20 cellular contexts compared by ENCODE assay signal in the genomic region with DNA sequence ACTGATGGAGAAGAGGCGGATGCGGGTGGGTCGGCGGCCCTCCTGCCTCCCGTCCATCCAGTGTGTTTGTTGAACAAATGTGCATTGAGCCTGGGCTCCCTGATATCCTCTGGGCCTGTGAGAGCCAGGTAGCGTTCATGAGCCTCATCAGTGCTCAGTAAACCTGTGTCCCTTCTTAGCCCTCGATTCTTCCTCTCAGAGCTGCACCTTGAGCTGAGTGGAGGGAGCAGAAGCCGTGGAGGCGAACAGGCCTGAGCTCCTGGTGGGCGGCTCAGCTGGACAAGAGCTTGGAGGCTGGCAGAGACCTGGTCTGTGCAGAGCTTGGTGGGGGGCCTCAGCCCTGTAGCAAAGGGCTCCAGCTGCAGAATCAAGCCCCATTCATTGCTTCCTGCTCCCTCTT.
DNase-seq lines count a peak whose midpoint lies in the region; TF ChIP-seq lines count a peak whose summit lies in the region.
"Had no signal": no experiment of that assay in that cellular context is flagged by ENCODE, and none has a peak within 500 bp of the region (broad histone marks: within the 10 kb centered on the region; RNA-seq: fewer than 3 reads in every experiment).

No MANE protein-coding gene starts in this region.

- no peak for DNase-seq in H9
- DNase-seq in chondrocyte (ENCODE audit: low spot score), result peak; percentile 70
- DNase-seq in neural progenitor cell (ENCODE audit: low spot score), result no peak
- no peak for DNase-seq in SHP77 treated with DMSO at 0.1 percent for 48 hours (lab: John Stamatoyannopoulos, UW)
- no peak for DNase-seq in activated T-cell treated with anti-CD3 and anti-CD28 coated beads for 4 hours
- no peak for DNase-seq in epidermal melanocyte (ENCODE audit: insufficient read length, low spot score)
- no peak for DNase-seq in NCI-H524 (lab: John Stamatoyannopoulos, UW)
- DNase-seq: 8988T; ACHN; AML-193; Caco-2; Calu3; CD4-positive, alpha-beta T cell; CD8-positive, alpha-beta T cell; DMS79 treated with DMSO at 0.1 percent for 48 hours; GF-D8 had no signal

- H2AFZ ChIP-seq in H9 (ENCODE audit: low read length), result no peak overlapping the region
- no peak overlapping the region for H2AFZ ChIP-seq in neural progenitor cell (replicated peaks)

- no peak overlapping the region for H3K4ac ChIP-seq in H9 (ENCODE audit: low read depth, low read length)

- H2BK15ac ChIP-seq in H9 (ENCODE audit: low read depth, low read length), result no peak overlapping the region

- H3K9ac ChIP-seq in H9 (ENCODE audit: extremely low read depth, insufficient read length, low read length) (no peak overlapping the region), neural progenitor cell (no peak overlapping the region)
- H3K9ac ChIP-seq: BLaER1 treated with 17β-estradiol and CSF1 and Interleukin-3, amounts not matched to agents 10 nM and 100 nM had no signal

- H4K20me1 ChIP-seq in H9 (ENCODE audit: control insufficient read depth, insufficient read depth, insufficient read length) (no peaks in the 10 kb centered on the region), neural progenitor cell (ENCODE audit: low read depth) (no peaks in the 10 kb centered on the region)

- peak overlapping the region in 1 of 3 experiments; percentile 27; a peak in 1 of 7 replicates for H3K27ac Mint-ChIP-seq in H9
- H3K27ac Mint-ChIP-seq in chondrocyte (ENCODE audit: unreplicated experiment), result no peak overlapping the region
- H3K27ac Mint-ChIP-seq in neural progenitor cell, result peak overlapping the region; percentile 42
- H3K27ac Mint-ChIP-seq: B cell; CD4-positive, alpha-beta T cell; CD8-positive, alpha-beta T cell had no signal

- H3K79me2 ChIP-seq in H9 (ENCODE audit: insufficient read depth, low read length), result no peaks in the 10 kb centered on the region
- H3K79me2 ChIP-seq in neural progenitor cell (ENCODE audit: low read depth), result no peaks in the 10 kb centered on the region

- H3K27ac ChIP-seq in H9 (ENCODE audit: insufficient read length, low read depth, low read length) (no peak overlapping the region), HEK293 (ENCODE audit: extremely low read depth, low read depth, low read length) (no peak overlapping the region), neural progenitor cell (no peak overlapping the region)
- H3K27ac ChIP-seq: BLaER1 treated with 17β-estradiol and CSF1 and Interleukin-3, amounts not matched to agents 10 nM and 100 nM; C4-2B had no signal

- H3K4me1 ChIP-seq in H9 (ENCODE audit: insufficient read depth, low read length), result no peaks in the 10 kb centered on the region
- no peaks in the 10 kb centered on the region for H3K4me1 ChIP-seq in HEK293 (ENCODE audit: control insufficient read depth, insufficient read depth, low read length)
- H3K4me1 ChIP-seq in neural progenitor cell, result peaks cover 54% of the 10 kb centered on the region
- H3K4me1 ChIP-seq: Caco-2 had no signal

- H2BK20ac ChIP-seq in H9 (ENCODE audit: low read depth, low read length, poor library complexity, severe bottlenecking), result no peak overlapping the region

- H4K8ac ChIP-seq in H9 (replicated peaks; ENCODE audit: insufficient read length, low read depth, low read length), result no peak overlapping the region

- H3K4me1 Mint-ChIP-seq in H9 (peaks cover 8 to 19% of the 10 kb centered on the region in 2 experiments), chondrocyte (ENCODE audit: low read depth) (no peaks in the 10 kb centered on the region), neural progenitor cell (peaks cover 70% of the 10 kb centered on the region)
- H3K4me1 Mint-ChIP-seq: B cell had no signal

- no peak overlapping the region for H3K4me3 Mint-ChIP-seq in H9
- no peak overlapping the region for H3K4me3 Mint-ChIP-seq in chondrocyte (ENCODE audit: unreplicated experiment)
- no peak overlapping the region for H3K4me3 Mint-ChIP-seq in neural progenitor cell
- H3K4me3 Mint-ChIP-seq: B cell; CD4-positive, alpha-beta T cell; CD8-positive, alpha-beta T cell had no signal

- POLR2A ChIA-PET in HEK293 (lab: Yijun Ruan, JAX), result no interaction called here

- no peak overlapping the region for H3K4me3 ChIP-seq in HEK293 (ENCODE audit: low read depth, low read length)
- H3K4me3 ChIP-seq in neural progenitor cell, result no peak overlapping the region
- H3K4me3 ChIP-seq: BLaER1 treated with 17β-estradiol and CSF1 and Interleukin-3, amounts not matched to agents 10 nM and 100 nM had no signal

- peaks cover 5% of the 10 kb centered on the region for H3K27me3 Mint-ChIP-seq in H9 (ENCODE audit: low read depth)
- peaks cover 62% of the 10 kb centered on the region for H3K27me3 Mint-ChIP-seq in chondrocyte (ENCODE audit: low read depth)
- H3K27me3 Mint-ChIP-seq in neural progenitor cell (ENCODE audit: insufficient read depth, low read depth), result peaks cover 10% of the 10 kb centered on the region

- H4K91ac ChIP-seq in H9 (ENCODE audit: insufficient read length, low read depth, low read length), result no peak overlapping the region

- H2BK12ac ChIP-seq in H9 (ENCODE audit: insufficient read length, low read depth, low read length), result no peak overlapping the region

- CTCF ChIA-PET in HEK293 (lab: Yijun Ruan, JAX), result no interaction called here

- H3K79me1 ChIP-seq in H9 (ENCODE audit: insufficient read depth, low read depth, low read length, poor library complexity, severe bottlenecking), result no peaks in the 10 kb centered on the region

- no peak overlapping the region for H3K23ac ChIP-seq in H9 (ENCODE audit: insufficient read length, low read depth, low read length)

- H3K9me3 ChIP-seq in H9 (ENCODE audit: control insufficient read depth, low read depth, low read length) (no peaks in the 10 kb centered on the region), HEK293 (ENCODE audit: control insufficient read depth, insufficient read depth, low read depth, low read length) (no peaks in the 10 kb centered on the region), neural progenitor cell (ENCODE audit: low read depth) (no peaks in the 10 kb centered on the region)
- H3K9me3 ChIP-seq: BLaER1 treated with 17β-estradiol and CSF1 and Interleukin-3, amounts not matched to agents 10 nM and 100 nM; Caco-2 had no signal

- no peaks in the 10 kb centered on the region for H3K27me3 ChIP-seq in H9 (ENCODE audit: insufficient read depth, low read length)
- H3K27me3 ChIP-seq in neural progenitor cell, result no peaks in the 10 kb centered on the region

- H2BK120ac ChIP-seq in H9 (ENCODE audit: low read depth, low read length, poor library complexity, severe bottlenecking), result no peak overlapping the region

- H3K36me3 ChIP-seq in HEK293 (ENCODE audit: control insufficient read depth in 2 of 2, insufficient read depth in 1 of 2, low read length in 2 of 2), result no peaks in the 10 kb centered on the region
- H3K36me3 ChIP-seq in neural progenitor cell, result no peaks in the 10 kb centered on the region
- H3K36me3 ChIP-seq: BLaER1 treated with 17β-estradiol and CSF1 and Interleukin-3, amounts not matched to agents 10 nM and 100 nM had no signal

- H3F3A ChIP-seq in neural progenitor cell (ENCODE audit: low read depth), result peaks cover 13% of the 10 kb centered on the region

- H2AK5ac ChIP-seq in H9 (ENCODE audit: insufficient read length, low read length), result no peak overlapping the region

- no peaks in the 10 kb centered on the region for H3K9me3 Mint-ChIP-seq in H9
- no peaks in the 10 kb centered on the region for H3K9me3 Mint-ChIP-seq in chondrocyte (ENCODE audit: low read depth)
- no peaks in the 10 kb centered on the region for H3K9me3 Mint-ChIP-seq in neural progenitor cell
- H3K9me3 Mint-ChIP-seq: CD4-positive, alpha-beta T cell; CD8-positive, alpha-beta T cell had no signal

- H3K36me3 Mint-ChIP-seq in H9 (ENCODE audit: insufficient read depth in 1 of 3, low read depth in 3 of 3) (no peaks in the 10 kb centered on the region), chondrocyte (ENCODE audit: low read depth) (peaks cover 2% of the 10 kb centered on the region), neural progenitor cell (no peaks in the 10 kb centered on the region)
- H3K36me3 Mint-ChIP-seq: CD8-positive, alpha-beta T cell had no signal

- no peak overlapping the region for H3K18ac ChIP-seq in H9 (ENCODE audit: insufficient read length, low read depth, low read length)

- no peak overlapping the region for H2BK5ac ChIP-seq in H9 (ENCODE audit: insufficient read length, low read length)

- peak overlapping the region; percentile 46; the same call in 1 of the 2 replicates for H3K14ac ChIP-seq in H9 (ENCODE audit: insufficient read depth, low read length)

- H3K4me2 ChIP-seq in H9 (ENCODE audit: insufficient read depth, insufficient read length, low read length), result no peak overlapping the region
- no peak overlapping the region for H3K4me2 ChIP-seq in neural progenitor cell

- no peak overlapping the region for H4K5ac ChIP-seq in H9 (ENCODE audit: insufficient read length, low read depth, low read length)

- no peak overlapping the region for H3T11ph ChIP-seq in H9 (ENCODE audit: low read length)

- WGBS in H9 (ENCODE audit: extremely low coverage, insufficient read length, low lambda C conversion rate), result no CpG with 5 or more reads among the region's 10 CpGs

- no peak for TF ChIP-seq CTCF in H9 (conservative IDR thresholded peaks at IDR 0.05)
- TF ChIP-seq CTCF in HEK293 (tag by site-specific recombination; IDR thresholded peaks at IDR 0.05), result no peak
- no peak for TF ChIP-seq CTCF in chondrocyte (IDR thresholded peaks at IDR 0.05)
- TF ChIP-seq CTCF in neural progenitor cell (IDR thresholded peaks at IDR 0.05), result no peak

- no peak overlapping the region for H3K56ac ChIP-seq in H9 (ENCODE audit: insufficient read length, low read depth, low read length)

- H3K23me2 ChIP-seq in H9 (ENCODE audit: insufficient read length, low read depth, low read length, poor library complexity, severe bottlenecking), result no peaks in the 10 kb centered on the region

TF ChIP-seq in HEK293, 187 proteins besides CTCF, POLR2A, EP300 and RAD21:
- TF ChIP-seq ZNF837 (tag by site-specific recombination; IDR thresholded peaks at IDR 0.05) (no peak), ZIC2 (tag by site-specific recombination; IDR thresholded peaks at IDR 0.05) (peak; percentile 32)
